In the genomic region with DNA sequence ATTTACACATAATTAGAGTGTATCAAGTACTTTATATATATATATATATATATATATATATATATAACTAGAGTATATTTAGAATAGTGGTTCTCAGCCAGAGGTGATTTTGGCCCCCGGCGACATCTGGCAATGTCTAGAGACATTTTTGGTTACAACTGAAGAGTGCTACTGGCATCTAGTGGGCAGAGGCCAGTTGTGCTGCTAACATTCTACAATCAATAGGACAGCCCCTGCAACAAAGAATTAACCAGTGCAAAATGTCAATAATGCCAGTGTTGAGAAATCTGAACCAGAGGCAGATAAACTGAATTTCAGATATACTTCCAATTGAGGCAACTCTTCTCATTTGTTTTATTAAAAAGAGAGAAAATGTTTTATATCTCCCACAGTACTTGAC, we compare ENCODE assay signal across 8 cellular contexts. TPM values are rescaled to one million over a fixed set of nuclear protein-coding genes. Genes with fewer than 3 reads are reported as not detected.
DNase-seq lines count a peak whose midpoint lies in the region; ATAC-seq and TF ChIP-seq lines count a peak whose summit lies in the region.

No MANE protein-coding gene starts in this region.

- no peak for TF ChIP-seq POLR2A in breast epithelium (IDR thresholded peaks at IDR 0.05)

- H3K36me3 ChIP-seq in breast epithelium: peaks cover 5% of the 10 kb centered on the region
- H3K36me3 ChIP-seq in HEK293 (ENCODE audit: control insufficient read depth in 2 of 2, insufficient read depth in 1 of 2, low read length in 2 of 2): peaks cover 43 to 77% of the 10 kb centered on the region in 2 experiments
- H3K36me3 ChIP-seq in brain microvascular endothelial cell (replicated peaks): peaks cover 25% of the 10 kb centered on the region

- TF ChIP-seq CTCF in MCF 10A (IDR thresholded peaks at IDR 0.05; ENCODE audit: unreplicated experiment): no peak
- TF ChIP-seq CTCF in breast epithelium (IDR thresholded peaks at IDR 0.05): no peak
- no peak for TF ChIP-seq CTCF in HEK293 (tag by site-specific recombination; IDR thresholded peaks at IDR 0.05)
- peak; percentile 66 for TF ChIP-seq CTCF in brain microvascular endothelial cell (IDR thresholded peaks at IDR 0.05; ENCODE audit: low read depth, low read length, missing control alignments)

- H3K36me3 Mint-ChIP-seq in MCF 10A (ENCODE audit: insufficient read depth, unreplicated experiment) (peaks cover 60% of the 10 kb centered on the region), memory B cell (peaks cover 34% of the 10 kb centered on the region)

- H3K9me3 Mint-ChIP-seq in MCF 10A (ENCODE audit: unreplicated experiment) (no peaks in the 10 kb centered on the region), memory B cell (no peaks in the 10 kb centered on the region)

- H3K27ac ChIP-seq in breast epithelium: no peak overlapping the region
- H3K27ac ChIP-seq in HEK293 (ENCODE audit: extremely low read depth, low read depth, low read length): no peak overlapping the region
- no peak overlapping the region for H3K27ac ChIP-seq in brain microvascular endothelial cell

- H3K9me3 ChIP-seq in breast epithelium: no peaks in the 10 kb centered on the region
- H3K9me3 ChIP-seq in HEK293 (ENCODE audit: control insufficient read depth, insufficient read depth, low read depth, low read length): no peaks in the 10 kb centered on the region

- peak; percentile 83 for ATAC-seq in memory B cell (ENCODE audit: low read depth)
- no peak for ATAC-seq in HG03045 (IDR thresholded peaks at IDR 0.05; ENCODE audit: unreplicated experiment)

- peak; percentile 23 for DNase-seq in MCF 10A (ENCODE audit: unreplicated experiment)
- no peak for DNase-seq in breast epithelium (ENCODE audit: low spot score in 2 of 2)
- peak; percentile 56 for DNase-seq in NCI-H2171 treated with DMSO at 0.1 percent for 48 hours (lab: John Stamatoyannopoulos, UW)
- peak; percentile 17 for DNase-seq in brain microvascular endothelial cell
- peak; percentile 29 for DNase-seq in memory B cell (ENCODE audit: low spot score in 2 of 2)
- DNase-seq in HK-2 (ENCODE audit: unreplicated experiment): no peak

- H3K27ac Mint-ChIP-seq in MCF 10A (ENCODE audit: low read depth, unreplicated experiment) (no peak overlapping the region), memory B cell (no peak overlapping the region)

- H3K4me1 Mint-ChIP-seq in MCF 10A (ENCODE audit: insufficient read depth, unreplicated experiment) (no peaks in the 10 kb centered on the region), memory B cell (peaks cover 32% of the 10 kb centered on the region)

- no peak overlapping the region for H3K4me3 Mint-ChIP-seq in MCF 10A (ENCODE audit: unreplicated experiment)
- no peak overlapping the region for H3K4me3 Mint-ChIP-seq in memory B cell

- H3K27me3 Mint-ChIP-seq in MCF 10A (ENCODE audit: insufficient read depth, unreplicated experiment) (no peaks in the 10 kb centered on the region), memory B cell (no peaks in the 10 kb centered on the region)

- POLR2A ChIA-PET in MCF 10A (lab: Yijun Ruan, JAX) (no interaction called here), HEK293 (lab: Yijun Ruan, JAX) (interaction anchor here (1.5 kb wide), 1 partner anchor 9 kb away, joined by 3 read pairs; the partner anchor contains the start of gene GTF2A1)

- in situ Hi-C loops in brain microvascular endothelial cell (cut with HindIII; ENCODE audit: low pct_ligation_motif_present, low sequenced_read_pairs): no loop called here

- no peaks in the 10 kb centered on the region for H3K4me1 ChIP-seq in breast epithelium
- H3K4me1 ChIP-seq in HEK293 (ENCODE audit: control insufficient read depth, insufficient read depth, low read length): no peaks in the 10 kb centered on the region

- BruUV-seq in MCF 10A (replicated peaks; lab: Mats Ljungman, UMichigan): no TSS peak

- intact Hi-C loops in MCF 10A (cut with micrococcal nuclease): loop anchor here (2.0 to 5.0 kb wide), 2 partner anchors 215 to 260 kb away; no protein-coding TSS in a partner anchor
- intact Hi-C loops in breast epithelium (cut with DNase I; ENCODE audit: low total_unique reads): no loop called here

- CTCF ChIA-PET in MCF 10A (lab: Yijun Ruan, JAX) (interaction anchor here (0.6 to 1.3 kb wide), 10 partner anchors 13 to 254 kb away, joined by 3 to 4 read pairs (median 3); no protein-coding TSS in a partner anchor), HEK293 (lab: Yijun Ruan, JAX) (interaction anchor here (0.6 to 1.7 kb wide), 5 partner anchors 10 to 227 kb away, joined by 3 to 6 read pairs (median 4); no protein-coding TSS in a partner anchor)

- H3K4me3 ChIP-seq in breast epithelium (no peak overlapping the region), HEK293 (ENCODE audit: low read depth, low read length) (no peak overlapping the region), brain microvascular endothelial cell (ENCODE audit: low read depth, low read length) (no peak overlapping the region)

- H3K27me3 ChIP-seq in breast epithelium (no peaks in the 10 kb centered on the region), brain microvascular endothelial cell (replicated peaks) (no peaks in the 10 kb centered on the region)

TF ChIP-seq in HEK293, 187 proteins besides CTCF, POLR2A, EP300 and RAD21:
- no peak for TF ChIP-seq ZNF16 (tag by site-specific recombination; IDR thresholded peaks at IDR 0.05; ENCODE audit: low read depth)
- TF ChIP-seq ZFHX2 (tag by site-specific recombination; conservative IDR thresholded peaks at IDR 0.05): no peak
- TF ChIP-seq ZNF121 (tag by site-specific recombination; IDR thresholded peaks at IDR 0.05): no peak
- TF ChIP-seq ZIC2 (tag by site-specific recombination; IDR thresholded peaks at IDR 0.05): no peak
- no peak for TF ChIP-seq ZNF837 (tag by site-specific recombination; IDR thresholded peaks at IDR 0.05)
- no peak for TF ChIP-seq KLF8 (tag by site-specific recombination; IDR thresholded peaks at IDR 0.05)
- no peak for TF ChIP-seq ZNF280C (tag by site-specific recombination; IDR thresholded peaks at IDR 0.05)
- TF ChIP-seq ZNF654 (tag by site-specific recombination; IDR thresholded peaks at IDR 0.05; ENCODE audit: low read depth): peak; percentile 48

RNA-seq across cellular contexts. Expression of gene GTF2A1, which starts 8.9 kb away (rescaled TPM):
- total RNA-seq in MCF 10A (2022): 35.0 and 49.4 TPM in 2 replicates
- total RNA-seq in breast epithelium: 10 to 100 TPM; 27.5 to 33.3 (median 29.7) TPM

Comparison
In these comparisons a context has a peak if more than half of its experiments do, and no peak if none do; other contexts are left out.
1. DNase-seq: peak in MCF 10A (single experiment), NCI-H2171 treated with DMSO at 0.1 percent for 48 hours (single experiment), brain microvascular endothelial cell (single experiment) and memory B cell (2 of 2); none in breast epithelium (0 of 2) and HK-2 (single experiment).